Comparison of ENCODE assay signal across 1 cellular context in genomic region chr9:112890106-112891081, GRCh38.
TF ChIP-seq lines count a peak whose summit lies in the region.

Gene SLC46A2 (minus strand): TSS chr9:112890876. CDS start chr9:112890681, 195 bp downstream.

TF ChIP-seq in GM12878, 131 proteins besides CTCF, POLR2A, EP300 and RAD21 (continued from another document):
- no peak for TF ChIP-seq STAT3 (IDR thresholded peaks at IDR 0.05; ENCODE audit: low read depth, low read length)
TF ChIP-seq in GM12878: peak in this region for 1.
